ENCODE assay signal across 23 cellular contexts in genomic region chr15:66855039-66855438, GRCh38.
"Had no signal": no experiment of that assay in that cellular context is flagged by ENCODE, and none has a peak within 500 bp of the region (broad histone marks: within the 10 kb centered on the region; RNA-seq: fewer than 3 reads in every experiment).

No MANE protein-coding gene starts in this region.

- DNase-seq: activated CD4-positive, alpha-beta T cell treated with anti-CD3 and anti-CD28 coated beads for 48 hours; activated CD4-positive, alpha-beta T cell treated with anti-CD3 and anti-CD28 coated beads, Interleukin-2, amount 50 U/mL, for 4 hours; activated CD4-positive, CD25-positive, alpha-beta regulatory T cell treated with anti-CD3 and anti-CD28 coated beads, Interleukin-2, amount 50 U/mL, for 72 hours; activated CD8-positive, alpha-beta T cell treated with anti-CD3 and anti-CD28 coated beads, Interleukin-2, amount 10 ng/mL, durations not matched to agents 7 days and 5 days; activated T-cell treated with anti-CD3 and anti-CD28 coated beads, Interleukin-2, amount 50 U/mL, for 1 hour; cerebellar nuclear complex; Kasumi-1; NCI-H1092; NCI-H1417; NCI-H1930; NCI-H2171; NCI-H2227 treated with DMSO at 0.1 percent for 48 hours; NCI-H446 treated with DMSO at 0.1 percent for 48 hours; NCI-H524 treated with DMSO at 0.1 percent for 48 hours; NCI-H82; RPMI8226; SW 1271 had no signal

- H3K27ac Mint-ChIP-seq: activated CD8-positive, alpha-beta T cell treated with anti-CD3 and anti-CD28 coated beads, Interleukin-2, amount 10 ng/mL, durations not matched to agents 7 days and 5 days; activated naive CD4-positive, alpha-beta T cell treated with anti-CD3 and anti-CD28 coated beads, Interleukin-2, amount 50 U/mL, for 24 hours; T-helper 2 cell treated with Interferon-gamma antibody and Interleukin-4, amounts not matched to agents 5 μg/mL and 100 μg/mL, for 36 hours; WTC11 had no signal

- H3K27ac ChIP-seq: SK-N-MC had no signal

- H3K9me3 Mint-ChIP-seq: activated naive CD4-positive, alpha-beta T cell treated with anti-CD3 and anti-CD28 coated beads, Interleukin-2, amount 50 U/mL, for 24 hours; T-helper 2 cell treated with Interferon-gamma antibody and Interleukin-4, amounts not matched to agents 5 μg/mL and 100 μg/mL, for 36 hours; WTC11 had no signal

- H3K4me3 Mint-ChIP-seq: activated CD8-positive, alpha-beta T cell treated with anti-CD3 and anti-CD28 coated beads, Interleukin-2, amount 10 ng/mL, durations not matched to agents 7 days and 5 days; activated naive CD4-positive, alpha-beta T cell treated with anti-CD3 and anti-CD28 coated beads, Interleukin-2, amount 50 U/mL, for 24 hours; T-helper 2 cell treated with Interferon-gamma antibody and Interleukin-4, amounts not matched to agents 5 μg/mL and 100 μg/mL, for 36 hours; WTC11 had no signal

- H3K36me3 Mint-ChIP-seq: activated naive CD4-positive, alpha-beta T cell treated with anti-CD3 and anti-CD28 coated beads, Interleukin-2, amount 50 U/mL, for 24 hours; WTC11 had no signal

- H3K4me3 ChIP-seq: K562, SK-N-MC had no signal

- ATAC-seq: activated CD8-positive, alpha-beta T cell treated with anti-CD3 and anti-CD28 coated beads, Interleukin-2, amount 10 ng/mL, durations not matched to agents 7 days and 5 days; K562; Right ventricle myocardium inferior had no signal
